ENCODE assay signal across 9 cellular contexts in genomic region chr2:9778012-9778411, GRCh38.
DNase-seq lines count a peak whose midpoint lies in the region; ATAC-seq and TF ChIP-seq lines count a peak whose summit lies in the region.
"Had no signal": no experiment of that assay in that cellular context is flagged by ENCODE, and none has a peak within 500 bp of the region (broad histone marks: within the 10 kb centered on the region; RNA-seq: fewer than 3 reads in every experiment).

No MANE protein-coding gene starts in this region.

- no peak overlapping the region for H3K9ac ChIP-seq in H9 (ENCODE audit: extremely low read depth, insufficient read length, low read length)

- peaks cover 34 to 60% (median 46%) of the 10 kb centered on the region in 4 donors for H3K4me1 Mint-ChIP-seq in CD4-positive, alpha-beta memory T cell
- peaks cover 0 to 9% of the 10 kb centered on the region in 2 experiments; a peak in 3 of 4 replicates for H3K4me1 Mint-ChIP-seq in H9

- DNase-seq in CD4-positive, alpha-beta memory T cell = peak in 1 of 5 donors; percentile 17
- DNase-seq in H9 (peak; percentile 55), left colon (peak in 1 of 2 donors; percentile 52), Ammon's horn (ENCODE audit: low spot score) (no peak), mucosa of gallbladder (ENCODE audit: low spot score) (no peak), NOMO-1 treated with dmso at 0.1 percent for 144 hours (lab: John Stamatoyannopoulos, UW; ENCODE audit: unreplicated experiment) (no peak)
- peak; percentile 28 for DNase-seq in activated CD4-positive, alpha-beta T cell treated with anti-CD3 and anti-CD28 coated beads, Interleukin-2, amount 50 U/mL, for 1 hour

- no peaks in the 10 kb centered on the region for H3K9me3 ChIP-seq in CD4-positive, alpha-beta memory T cell (ENCODE audit: control insufficient read depth in 1 of 2, low read length in 2 of 2)
- no peaks in the 10 kb centered on the region for H3K9me3 ChIP-seq in H9 (ENCODE audit: control insufficient read depth, low read depth, low read length)

- no peaks in the 10 kb centered on the region for H3K23me2 ChIP-seq in H9 (ENCODE audit: insufficient read length, low read depth, low read length, poor library complexity, severe bottlenecking)

- peaks cover 51% of the 10 kb centered on the region for H3K4me1 ChIP-seq in CD4-positive, alpha-beta memory T cell (ENCODE audit: insufficient read depth, low read length)
- no peaks in the 10 kb centered on the region for H3K4me1 ChIP-seq in H9 (ENCODE audit: insufficient read depth, low read length)

- H4K20me1 ChIP-seq in H9 (ENCODE audit: control insufficient read depth, insufficient read depth, insufficient read length) = no peaks in the 10 kb centered on the region

- no peak overlapping the region for H4K5ac ChIP-seq in H9 (ENCODE audit: insufficient read length, low read depth, low read length)

- H3K23ac ChIP-seq in H9 (ENCODE audit: insufficient read length, low read depth, low read length) = no peak overlapping the region

- H3K14ac ChIP-seq in H9 (ENCODE audit: insufficient read depth, low read length) = no peak overlapping the region

- H3T11ph ChIP-seq in H9 (ENCODE audit: low read length) = no peak overlapping the region

- no peak overlapping the region for H3K4ac ChIP-seq in H9 (ENCODE audit: low read depth, low read length)

- no peak overlapping the region for H3K4me3 ChIP-seq in CD4-positive, alpha-beta memory T cell (ENCODE audit: low read length in 2 of 2)

- H3K36me3 ChIP-seq in CD4-positive, alpha-beta memory T cell (ENCODE audit: insufficient read depth, low read length) = no peaks in the 10 kb centered on the region

- no peak overlapping the region for H2BK120ac ChIP-seq in H9 (ENCODE audit: low read depth, low read length, poor library complexity, severe bottlenecking)

- H3K27ac ChIP-seq in CD4-positive, alpha-beta memory T cell (ENCODE audit: low read depth, low read length) = peak overlapping the region; percentile 15
- H3K27ac ChIP-seq in H9 (ENCODE audit: insufficient read length, low read depth, low read length) = no peak overlapping the region

- H3K27me3 Mint-ChIP-seq in CD4-positive, alpha-beta memory T cell = no peaks in the 10 kb centered on the region
- H3K27me3 Mint-ChIP-seq in H9 (ENCODE audit: low read depth) = peaks cover 2% of the 10 kb centered on the region

- H2BK12ac ChIP-seq in H9 (ENCODE audit: insufficient read length, low read depth, low read length) = no peak overlapping the region

- POLR2A ChIA-PET in CD4-positive, alpha-beta memory T cell (lab: Charles Lee; ENCODE audit: partially characterized antibody) = interaction anchor here (1.4 kb wide), 1 partner anchor 147 kb away, joined by 3 read pairs; the partner anchor contains the start of gene YWHAQ

- WGBS in H9 (ENCODE audit: extremely low coverage, insufficient read length, low lambda C conversion rate) = no CpG with 5 or more reads among the region's 9 CpGs

- no peak overlapping the region for H3K4me2 ChIP-seq in H9 (ENCODE audit: insufficient read depth, insufficient read length, low read length)

- TF ChIP-seq CTCF in H9 (conservative IDR thresholded peaks at IDR 0.05) = peak; percentile 71

- H3K56ac ChIP-seq in H9 (ENCODE audit: insufficient read length, low read depth, low read length) = no peak overlapping the region

- no peak overlapping the region for H2AFZ ChIP-seq in H9 (ENCODE audit: low read length)

- H3K79me1 ChIP-seq in H9 (ENCODE audit: insufficient read depth, low read depth, low read length, poor library complexity, severe bottlenecking) = no peaks in the 10 kb centered on the region

- no peak overlapping the region for H4K8ac ChIP-seq in H9 (replicated peaks; ENCODE audit: insufficient read length, low read depth, low read length)

- H4K91ac ChIP-seq in H9 (ENCODE audit: insufficient read length, low read depth, low read length) = no peak overlapping the region

- intact Hi-C loops in CD4-positive, alpha-beta memory T cell (cut with micrococcal nuclease) = no loop called here
- intact Hi-C loops in left colon (cut with DNase I, micrococcal nuclease) = no loop called here

- H3K36me3 Mint-ChIP-seq in CD4-positive, alpha-beta memory T cell = no peaks in the 10 kb centered on the region
- no peaks in the 10 kb centered on the region for H3K36me3 Mint-ChIP-seq in H9 (ENCODE audit: insufficient read depth in 1 of 3, low read depth in 3 of 3)

- H3K79me2 ChIP-seq in H9 (ENCODE audit: insufficient read depth, low read length) = no peaks in the 10 kb centered on the region

- H3K18ac ChIP-seq in H9 (ENCODE audit: insufficient read length, low read depth, low read length) = no peak overlapping the region

- no peaks in the 10 kb centered on the region for H3K9me3 Mint-ChIP-seq in CD4-positive, alpha-beta memory T cell
- peaks cover 0 to 2% of the 10 kb centered on the region in 2 experiments; a peak in 2 of 5 replicates for H3K9me3 Mint-ChIP-seq in H9
- H3K9me3 Mint-ChIP-seq: activated T-helper 1 cell treated with anti-CD3 and anti-CD28 coated beads, Interleukin-12 subunit alpha, Interleukin-12 subunit beta, Interleukin-2, Interleukin-4 antibody, amounts not matched to agents 30 ng/mL and 10 ng/mL and 1 ng/mL, durations not matched to agents 14 hours and 24 hours and 36 hours had no signal

- CTCF ChIA-PET in CD4-positive, alpha-beta memory T cell (lab: Charles Lee; ENCODE audit: partially characterized antibody) = interaction anchor here (1.2 to 1.8 kb wide), 3 partner anchors 8 to 66 kb away, joined by 3 to 9 read pairs (median 4); no protein-coding TSS in a partner anchor

- H3K4me3 Mint-ChIP-seq in CD4-positive, alpha-beta memory T cell = peak overlapping the region in 3 of 8 donors; percentile 9 to 53 (median 47)
- no peak overlapping the region for H3K4me3 Mint-ChIP-seq in H9
- H3K4me3 Mint-ChIP-seq: activated T-helper 1 cell treated with anti-CD3 and anti-CD28 coated beads, Interleukin-12 subunit alpha, Interleukin-12 subunit beta, Interleukin-2, Interleukin-4 antibody, amounts not matched to agents 30 ng/mL and 10 ng/mL and 1 ng/mL, durations not matched to agents 14 hours and 24 hours and 36 hours had no signal

- H3K27ac Mint-ChIP-seq in CD4-positive, alpha-beta memory T cell = peak overlapping the region in 6 of 7 donors; percentile 42 to 100 (median 97)
- no peak overlapping the region for H3K27ac Mint-ChIP-seq in H9

- no peak overlapping the region for H2AK5ac ChIP-seq in H9 (ENCODE audit: insufficient read length, low read length)

- H3K27me3 ChIP-seq in CD4-positive, alpha-beta memory T cell (ENCODE audit: insufficient read depth, low read length) = no peaks in the 10 kb centered on the region
- H3K27me3 ChIP-seq in H9 (ENCODE audit: insufficient read depth, low read length) = no peaks in the 10 kb centered on the region

- ATAC-seq in left colon = peak; percentile 58
- no peak for ATAC-seq in GM19351 (IDR thresholded peaks at IDR 0.05; ENCODE audit: unreplicated experiment)

- no peak overlapping the region for H2BK20ac ChIP-seq in H9 (ENCODE audit: low read depth, low read length, poor library complexity, severe bottlenecking)

- H2BK5ac ChIP-seq in H9 (ENCODE audit: insufficient read length, low read length) = no peak overlapping the region

- H2BK15ac ChIP-seq in H9 (ENCODE audit: low read depth, low read length) = no peak overlapping the region

Comparison
In these comparisons a context has a peak if more than half of its experiments do, and no peak if none do; other contexts are left out.
1. DNase-seq: peak in H9 (single experiment) and activated CD4-positive, alpha-beta T cell treated with anti-CD3 and anti-CD28 coated beads, Interleukin-2, amount 50 U/mL, for 1 hour (single experiment); none in Ammon's horn (single experiment), mucosa of gallbladder (single experiment) and NOMO-1 treated with dmso at 0.1 percent for 144 hours (single experiment).
2. H3K27ac Mint-ChIP-seq: peak in CD4-positive, alpha-beta memory T cell (6 of 7); none in H9 (0 of 3).